Comparison of ENCODE assay signal across 7 cellular contexts in the genomic region with DNA sequence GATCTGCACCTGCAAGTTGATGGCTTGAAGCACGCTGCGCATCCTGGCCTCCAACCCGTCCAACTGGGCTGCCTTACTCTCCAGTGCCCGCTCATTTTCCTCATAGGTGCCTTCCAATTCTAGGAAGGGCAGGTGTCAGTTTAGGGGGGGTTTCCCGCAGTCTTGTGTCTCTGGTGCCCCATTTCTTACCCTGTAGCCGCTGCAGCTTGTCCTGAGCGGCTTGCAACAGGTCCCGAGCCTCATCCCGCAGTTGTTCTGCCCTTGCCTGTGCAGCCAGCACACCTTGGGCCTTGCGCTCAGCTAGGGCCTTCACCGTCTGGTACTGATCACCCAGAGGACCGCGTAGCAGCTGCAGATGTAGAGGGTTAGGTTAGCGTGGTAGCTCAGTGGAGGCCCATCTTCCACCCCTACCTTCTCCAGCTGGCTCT. TPM values are rescaled to one million over a fixed set of nuclear protein-coding genes. Genes with fewer than 3 reads are reported as not detected.
DNase-seq lines count a peak whose midpoint lies in the region; ATAC-seq and FAIRE-seq lines count a peak whose summit lies in the region.

No MANE protein-coding gene starts in this region.

- peaks cover 13% of the 10 kb centered on the region for H3K36me3 Mint-ChIP-seq in activated T-helper 1 cell treated with anti-CD3 and anti-CD28 coated beads, Interleukin-12 subunit alpha, Interleukin-12 subunit beta, Interleukin-2, Interleukin-4 antibody, amounts not matched to agents 30 ng/mL and 10 ng/mL and 1 ng/mL, durations not matched to agents 14 hours and 24 hours and 36 hours (ENCODE audit: low read depth)
- peaks cover 0 to 12% (median 9%) of the 10 kb centered on the region in 3 donors for H3K36me3 Mint-ChIP-seq in immature natural killer cell

- H3K27ac ChIP-seq in HUES64 (ENCODE audit: low read depth, low read length) (peak overlapping the region; percentile 98), stomach smooth muscle (ENCODE audit: low read length) (peak overlapping the region; percentile 97)

- H3K36me3 ChIP-seq in HUES64 (ENCODE audit: insufficient read depth, low read length) (peaks cover 57% of the 10 kb centered on the region), stomach smooth muscle (ENCODE audit: control insufficient read depth in 2 of 2, insufficient read depth in 2 of 2, low read length in 2 of 2) (peaks cover 63 to 65% of the 10 kb centered on the region in 2 donors)

- H3K4me3 ChIP-seq in HUES64 (ENCODE audit: low read length) = peak overlapping the region; percentile 79
- peak overlapping the region in 1 of 2 donors; percentile 99 for H3K4me3 ChIP-seq in stomach smooth muscle (ENCODE audit: low read length in 2 of 2)

- H3K9me3 ChIP-seq in HUES64 (ENCODE audit: insufficient read depth, low read depth, low read length) (no peaks in the 10 kb centered on the region), stomach smooth muscle (ENCODE audit: control insufficient read depth in 2 of 2, low read length in 2 of 2) (no peaks in the 10 kb centered on the region)

- H3K9me3 Mint-ChIP-seq in activated T-helper 1 cell treated with anti-CD3 and anti-CD28 coated beads, Interleukin-12 subunit alpha, Interleukin-12 subunit beta, Interleukin-2, Interleukin-4 antibody, amounts not matched to agents 30 ng/mL and 10 ng/mL and 1 ng/mL, durations not matched to agents 14 hours and 24 hours and 36 hours = no peaks in the 10 kb centered on the region
- no peaks in the 10 kb centered on the region for H3K9me3 Mint-ChIP-seq in immature natural killer cell

- H3K9ac ChIP-seq in HUES64 (ENCODE audit: low read depth, low read length) = peak overlapping the region; percentile 87
- peak overlapping the region; percentile 51 to 97 for H3K9ac ChIP-seq in stomach smooth muscle (ENCODE audit: low read length in 2 of 2)

- intact Hi-C loops in activated T-helper 1 cell treated with anti-CD3 and anti-CD28 coated beads, Interleukin-12 subunit alpha, Interleukin-12 subunit beta, Interleukin-2, Interleukin-4 antibody, amounts not matched to agents 30 ng/mL and 10 ng/mL and 1 ng/mL, durations not matched to agents 14 hours and 24 hours and 36 hours (cut with micrococcal nuclease) = loop anchor here (2.0 to 10.0 kb wide), 3 partner anchors 220 to 664 kb away; partner anchors contain the start of genes IP6K1, TCTA and USP4

- DNase-seq in activated T-helper 1 cell treated with anti-CD3 and anti-CD28 coated beads, Interleukin-12 subunit alpha, Interleukin-12 subunit beta, Interleukin-2, Interleukin-4 antibody, amounts not matched to agents 30 ng/mL and 10 ng/mL and 1 ng/mL, durations not matched to agents 14 hours and 24 hours and 36 hours (ENCODE audit: low spot score) = no peak
- DNase-seq in immature natural killer cell (no peak), NCI-H1105 (lab: John Stamatoyannopoulos, UW) (no peak), HTR-8/SVneo (ENCODE audit: insufficient read length, low spot score) (no peak)

- peak overlapping the region; percentile 82 for H3K27ac Mint-ChIP-seq in activated T-helper 1 cell treated with anti-CD3 and anti-CD28 coated beads, Interleukin-12 subunit alpha, Interleukin-12 subunit beta, Interleukin-2, Interleukin-4 antibody, amounts not matched to agents 30 ng/mL and 10 ng/mL and 1 ng/mL, durations not matched to agents 14 hours and 24 hours and 36 hours
- peak overlapping the region; percentile 80 to 94 (median 90) for H3K27ac Mint-ChIP-seq in immature natural killer cell

- WGBS in HUES64 = 91% methylated on average over 14 of the region's 14 CpGs

- H3K4me1 ChIP-seq in HUES64 (ENCODE audit: insufficient read depth, low read length) (peaks cover 6% of the 10 kb centered on the region; the same call in 1 of the 2 replicates), stomach smooth muscle (ENCODE audit: control insufficient read depth, insufficient read depth, low read length) (peaks cover 22% of the 10 kb centered on the region)

- peaks cover 10% of the 10 kb centered on the region for H3K4me1 Mint-ChIP-seq in activated T-helper 1 cell treated with anti-CD3 and anti-CD28 coated beads, Interleukin-12 subunit alpha, Interleukin-12 subunit beta, Interleukin-2, Interleukin-4 antibody, amounts not matched to agents 30 ng/mL and 10 ng/mL and 1 ng/mL, durations not matched to agents 14 hours and 24 hours and 36 hours (ENCODE audit: low read depth)
- peaks cover 15 to 25% of the 10 kb centered on the region in 2 donors for H3K4me1 Mint-ChIP-seq in immature natural killer cell

- FAIRE-seq in HTR-8/SVneo (lab: Jason Lieb, UNC) = no peak

- H3K27me3 Mint-ChIP-seq in activated T-helper 1 cell treated with anti-CD3 and anti-CD28 coated beads, Interleukin-12 subunit alpha, Interleukin-12 subunit beta, Interleukin-2, Interleukin-4 antibody, amounts not matched to agents 30 ng/mL and 10 ng/mL and 1 ng/mL, durations not matched to agents 14 hours and 24 hours and 36 hours (ENCODE audit: insufficient read depth) = peaks cover 1% of the 10 kb centered on the region
- H3K27me3 Mint-ChIP-seq in immature natural killer cell (ENCODE audit: low read depth in 3 of 3) = peaks cover 3 to 8% (median 5%) of the 10 kb centered on the region in 3 donors

- H3K4me3 Mint-ChIP-seq in activated T-helper 1 cell treated with anti-CD3 and anti-CD28 coated beads, Interleukin-12 subunit alpha, Interleukin-12 subunit beta, Interleukin-2, Interleukin-4 antibody, amounts not matched to agents 30 ng/mL and 10 ng/mL and 1 ng/mL, durations not matched to agents 14 hours and 24 hours and 36 hours = peak overlapping the region; percentile 90
- H3K4me3 Mint-ChIP-seq in immature natural killer cell = peak overlapping the region; percentile 88 to 92 (median 89)

- H3K27me3 ChIP-seq in HUES64 (ENCODE audit: insufficient read depth, low read length) (no peaks in the 10 kb centered on the region), stomach smooth muscle (ENCODE audit: control insufficient read depth in 1 of 2, insufficient read depth in 2 of 2, low read length in 2 of 2) (no peaks in the 10 kb centered on the region)

- no peak for ATAC-seq in HG03520 (IDR thresholded peaks at IDR 0.05; ENCODE audit: unreplicated experiment)

RNA-seq across cellular contexts. Expression of gene USP19, which starts 0.6 kb away (rescaled TPM):
- 29.4 TPM for polyA plus RNA-seq in HUES64 (2013, experiment 1 of 2)
- polyA plus RNA-seq in HUES64 (2013, experiment 2 of 2) = 26.6 TPM
- total RNA-seq in activated T-helper 1 cell treated with anti-CD3 and anti-CD28 coated beads, Interleukin-12 subunit alpha, Interleukin-12 subunit beta, Interleukin-2, Interleukin-4 antibody, amounts not matched to agents 30 ng/mL and 10 ng/mL and 1 ng/mL, durations not matched to agents 14 hours and 24 hours and 36 hours = 57.7 and 59.7 TPM in 2 replicates
- polyA plus RNA-seq in immature natural killer cell = 10 to 100 TPM; 19.3 to 43.7 (median 38.3) TPM

RNA-seq across cellular contexts. Expression of gene LAMB2, which starts 11.6 kb away (rescaled TPM):
- polyA plus RNA-seq in HUES64 (2013, experiment 1 of 2) = 48.8 TPM
- 46.6 TPM for polyA plus RNA-seq in HUES64 (2013, experiment 2 of 2)
- not detected in 2 replicates for total RNA-seq in activated T-helper 1 cell treated with anti-CD3 and anti-CD28 coated beads, Interleukin-12 subunit alpha, Interleukin-12 subunit beta, Interleukin-2, Interleukin-4 antibody, amounts not matched to agents 30 ng/mL and 10 ng/mL and 1 ng/mL, durations not matched to agents 14 hours and 24 hours and 36 hours
- not detected for polyA plus RNA-seq in immature natural killer cell

RNA-seq across cellular contexts. Expression of gene QARS1, which starts 16.7 kb away (rescaled TPM):
- 229 TPM for polyA plus RNA-seq in HUES64 (2013, experiment 1 of 2)
- polyA plus RNA-seq in HUES64 (2013, experiment 2 of 2) = 244 TPM
- total RNA-seq in activated T-helper 1 cell treated with anti-CD3 and anti-CD28 coated beads, Interleukin-12 subunit alpha, Interleukin-12 subunit beta, Interleukin-2, Interleukin-4 antibody, amounts not matched to agents 30 ng/mL and 10 ng/mL and 1 ng/mL, durations not matched to agents 14 hours and 24 hours and 36 hours = 185 and 200 TPM in 2 replicates
- polyA plus RNA-seq in immature natural killer cell = 100 to 1,000 TPM in 1 of 3 donors, 10 to 100 TPM in 2; 94.8 to 104 (median 98.5) TPM

RNA-seq across cellular contexts. Expression of gene QRICH1, which starts 27.4 kb away (rescaled TPM):
- 72.3 TPM for polyA plus RNA-seq in HUES64 (2013, experiment 1 of 2)
- 64.8 TPM for polyA plus RNA-seq in HUES64 (2013, experiment 2 of 2)
- total RNA-seq in activated T-helper 1 cell treated with anti-CD3 and anti-CD28 coated beads, Interleukin-12 subunit alpha, Interleukin-12 subunit beta, Interleukin-2, Interleukin-4 antibody, amounts not matched to agents 30 ng/mL and 10 ng/mL and 1 ng/mL, durations not matched to agents 14 hours and 24 hours and 36 hours = 147 and 150 TPM in 2 replicates
- polyA plus RNA-seq in immature natural killer cell = 10 to 100 TPM in 2 of 3 donors, 1 to 10 TPM in 1; 9.7 to 29.3 (median 15.1) TPM

RNA-seq across cellular contexts. Expression of gene CCDC71, which starts 44.9 kb away (rescaled TPM):
- polyA plus RNA-seq in HUES64 (2013, experiment 1 of 2) = 27.0 TPM
- polyA plus RNA-seq in HUES64 (2013, experiment 2 of 2) = 29.1 TPM
- total RNA-seq in activated T-helper 1 cell treated with anti-CD3 and anti-CD28 coated beads, Interleukin-12 subunit alpha, Interleukin-12 subunit beta, Interleukin-2, Interleukin-4 antibody, amounts not matched to agents 30 ng/mL and 10 ng/mL and 1 ng/mL, durations not matched to agents 14 hours and 24 hours and 36 hours = 27.6 and 29.1 TPM in 2 replicates
- polyA plus RNA-seq in immature natural killer cell = 1 to 10 TPM; 1.1 to 2.0 (median 1.7) TPM
